Comparison of ENCODE assay signal across 19 cellular contexts in genomic region chr20:24051160-24051559, GRCh38.
DNase-seq lines count a peak whose midpoint lies in the region; ATAC-seq and TF ChIP-seq lines count a peak whose summit lies in the region.
"Had no signal": no experiment of that assay in that cellular context is flagged by ENCODE, and none has a peak within 500 bp of the region (broad histone marks: within the 10 kb centered on the region; RNA-seq: fewer than 3 reads in every experiment).

No MANE protein-coding gene starts in this region.

- H3K4me1 Mint-ChIP-seq in activated CD8-positive, alpha-beta memory T cell treated with anti-CD3 and anti-CD28 coated beads, Interleukin-2, amount 10 ng/mL, durations not matched to agents 7 days and 5 days = peaks cover 45% of the 10 kb centered on the region
- peaks cover 47% of the 10 kb centered on the region for H3K4me1 Mint-ChIP-seq in CD4-positive, alpha-beta T cell (ENCODE audit: low read depth)
- H3K4me1 Mint-ChIP-seq in T-helper 1 cell treated with Interleukin-12 subunit alpha and Interleukin-12 subunit beta and Interleukin-4 antibody, amounts not matched to agents 30 μg/mL and 1 μg/mL, for 36 hours (ENCODE audit: low read depth) = peaks cover 36% of the 10 kb centered on the region
- H3K4me1 Mint-ChIP-seq in effector memory CD8-positive, alpha-beta T cell (ENCODE audit: low read depth in 2 of 2) = peaks cover 8 to 11% of the 10 kb centered on the region in 2 donors
- H3K4me1 Mint-ChIP-seq: GM23338 had no signal

- no peaks in the 10 kb centered on the region for H3K9me3 ChIP-seq in CD4-positive, alpha-beta T cell (ENCODE audit: control insufficient read depth, low read length)

- DNase-seq in activated CD8-positive, alpha-beta memory T cell treated with anti-CD3 and anti-CD28 coated beads, Interleukin-2, amount 10 ng/mL, durations not matched to agents 7 days and 5 days = no peak
- DNase-seq in activated CD8-positive, alpha-beta memory T cell treated with anti-CD3 and anti-CD28 coated beads, Interleukin-2, amount 50 U/mL, for 48 hours = no peak
- no peak for DNase-seq in CD4-positive, alpha-beta T cell
- DNase-seq in effector memory CD8-positive, alpha-beta T cell = no peak
- DNase-seq in NCI-H1417 (lab: John Stamatoyannopoulos, UW) (no peak), NCI-H2081 treated with DMSO at 0.1 percent for 48 hours (lab: John Stamatoyannopoulos, UW) (no peak), mucosa of gallbladder (ENCODE audit: low spot score) (no peak)
- DNase-seq: C1 segment of cervical spinal cord, Calu3, DMS79 treated with DMSO at 0.1 percent for 48 hours, IMR-90, Kasumi-1, NCI-H1417 treated with DMSO at 0.1 percent for 48 hours, NCI-H2081, NCI-H69 had no signal

- H3K4me3 Mint-ChIP-seq in activated CD8-positive, alpha-beta memory T cell treated with anti-CD3 and anti-CD28 coated beads, Interleukin-2, amount 10 ng/mL, durations not matched to agents 7 days and 5 days = no peak overlapping the region
- peak overlapping the region; percentile 17 for H3K4me3 Mint-ChIP-seq in CD4-positive, alpha-beta T cell
- H3K4me3 Mint-ChIP-seq in T-helper 1 cell treated with Interleukin-12 subunit alpha and Interleukin-12 subunit beta and Interleukin-4 antibody, amounts not matched to agents 30 μg/mL and 1 μg/mL, for 36 hours = no peak overlapping the region
- peak overlapping the region in 1 of 2 donors; percentile 22 for H3K4me3 Mint-ChIP-seq in effector memory CD8-positive, alpha-beta T cell
- H3K4me3 Mint-ChIP-seq: GM23338 had no signal

- peaks cover 3% of the 10 kb centered on the region for H3K36me3 Mint-ChIP-seq in activated CD8-positive, alpha-beta memory T cell treated with anti-CD3 and anti-CD28 coated beads, Interleukin-2, amount 10 ng/mL, durations not matched to agents 7 days and 5 days
- no peaks in the 10 kb centered on the region for H3K36me3 Mint-ChIP-seq in CD4-positive, alpha-beta T cell (ENCODE audit: low read depth)
- peaks cover 2% of the 10 kb centered on the region for H3K36me3 Mint-ChIP-seq in T-helper 1 cell treated with Interleukin-12 subunit alpha and Interleukin-12 subunit beta and Interleukin-4 antibody, amounts not matched to agents 30 μg/mL and 1 μg/mL, for 36 hours (ENCODE audit: low read depth)
- no peaks in the 10 kb centered on the region for H3K36me3 Mint-ChIP-seq in effector memory CD8-positive, alpha-beta T cell (ENCODE audit: insufficient read depth)

- CTCF ChIA-PET in activated CD8-positive, alpha-beta memory T cell treated with anti-CD3 and anti-CD28 coated beads, Interleukin-2, amount 10 ng/mL, durations not matched to agents 7 days and 5 days (lab: Charles Lee) = no interaction called here
- CTCF ChIA-PET in CD4-positive, alpha-beta T cell (lab: Charles Lee) = no interaction called here

- intact Hi-C loops in CD4-positive, alpha-beta T cell (cut with DNase I, micrococcal nuclease) = no loop called here

- no peaks in the 10 kb centered on the region for H3K9me3 Mint-ChIP-seq in activated CD8-positive, alpha-beta memory T cell treated with anti-CD3 and anti-CD28 coated beads, Interleukin-2, amount 10 ng/mL, durations not matched to agents 7 days and 5 days (ENCODE audit: low read depth)
- H3K9me3 Mint-ChIP-seq in CD4-positive, alpha-beta T cell = no peaks in the 10 kb centered on the region
- H3K9me3 Mint-ChIP-seq in T-helper 1 cell treated with Interleukin-12 subunit alpha and Interleukin-12 subunit beta and Interleukin-4 antibody, amounts not matched to agents 30 μg/mL and 1 μg/mL, for 36 hours = no peaks in the 10 kb centered on the region
- no peaks in the 10 kb centered on the region for H3K9me3 Mint-ChIP-seq in effector memory CD8-positive, alpha-beta T cell
- H3K9me3 Mint-ChIP-seq: GM23338 had no signal

- POLR2A ChIA-PET in CD4-positive, alpha-beta T cell (lab: Charles Lee) = no interaction called here

- no peaks in the 10 kb centered on the region for H3K27me3 Mint-ChIP-seq in activated CD8-positive, alpha-beta memory T cell treated with anti-CD3 and anti-CD28 coated beads, Interleukin-2, amount 10 ng/mL, durations not matched to agents 7 days and 5 days
- H3K27me3 Mint-ChIP-seq in CD4-positive, alpha-beta T cell = no peaks in the 10 kb centered on the region
- no peaks in the 10 kb centered on the region for H3K27me3 Mint-ChIP-seq in T-helper 1 cell treated with Interleukin-12 subunit alpha and Interleukin-12 subunit beta and Interleukin-4 antibody, amounts not matched to agents 30 μg/mL and 1 μg/mL, for 36 hours (ENCODE audit: low read depth)
- no peaks in the 10 kb centered on the region for H3K27me3 Mint-ChIP-seq in effector memory CD8-positive, alpha-beta T cell

- no peak overlapping the region for H3K27ac ChIP-seq in CD4-positive, alpha-beta T cell (ENCODE audit: low read depth, low read length)

- no peaks in the 10 kb centered on the region for H3K27me3 ChIP-seq in CD4-positive, alpha-beta T cell (ENCODE audit: control insufficient read depth, insufficient read depth, low read length)

- no peak for ATAC-seq in activated CD8-positive, alpha-beta memory T cell treated with anti-CD3 and anti-CD28 coated beads, Interleukin-2, amount 10 ng/mL, durations not matched to agents 7 days and 5 days
- ATAC-seq in CD4-positive, alpha-beta T cell (ENCODE audit: poor library complexity) = peak; percentile 52
- no peak for ATAC-seq in effector memory CD8-positive, alpha-beta T cell (replicated peaks)
- ATAC-seq: GM23338, Panc1, Right ventricle myocardium inferior had no signal

- no peak for TF ChIP-seq CTCF in CD4-positive, alpha-beta T cell (IDR thresholded peaks at IDR 0.05)

- H3K27ac Mint-ChIP-seq in activated CD8-positive, alpha-beta memory T cell treated with anti-CD3 and anti-CD28 coated beads, Interleukin-2, amount 10 ng/mL, durations not matched to agents 7 days and 5 days = peak overlapping the region; percentile 42
- peak overlapping the region; percentile 81 for H3K27ac Mint-ChIP-seq in CD4-positive, alpha-beta T cell
- peak overlapping the region; percentile 55 for H3K27ac Mint-ChIP-seq in T-helper 1 cell treated with Interleukin-12 subunit alpha and Interleukin-12 subunit beta and Interleukin-4 antibody, amounts not matched to agents 30 μg/mL and 1 μg/mL, for 36 hours
- H3K27ac Mint-ChIP-seq in effector memory CD8-positive, alpha-beta T cell = peak overlapping the region; percentile 62 to 81
- H3K27ac Mint-ChIP-seq: GM23338 had no signal
